Comparison of ENCODE assay signal across 7 cellular contexts in the genomic region with DNA sequence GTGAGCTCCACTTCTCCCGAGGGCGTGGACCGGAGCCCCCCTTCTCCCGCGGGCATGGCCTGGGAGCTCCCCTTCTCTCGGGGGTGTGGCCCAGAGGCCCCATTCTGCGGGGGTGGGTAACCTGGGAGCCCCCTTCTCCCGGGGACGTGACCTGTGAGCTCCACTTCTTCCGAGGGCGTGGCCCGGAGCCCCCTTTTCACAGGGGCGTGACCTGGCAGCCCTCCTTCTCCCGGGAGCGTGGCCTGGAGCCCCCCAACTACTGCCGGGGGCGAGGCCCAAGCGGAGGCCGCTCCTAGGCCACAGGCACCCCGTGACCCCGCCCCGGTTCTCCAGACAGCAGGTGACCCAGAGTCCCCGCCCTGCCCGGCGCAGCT. TPM values are rescaled to one million over a fixed set of nuclear protein-coding genes. Genes with fewer than 3 reads are reported as not detected.
DNase-seq lines count a peak whose midpoint lies in the region; ATAC-seq and TF ChIP-seq lines count a peak whose summit lies in the region.

No MANE protein-coding gene starts in this region.

- ATAC-seq in GM18517 (IDR thresholded peaks at IDR 0.05; ENCODE audit: unreplicated experiment), result peak; percentile 24
- peak; percentile 5 for ATAC-seq in HG02885 (IDR thresholded peaks at IDR 0.05; ENCODE audit: poor library complexity, unreplicated experiment)
- ATAC-seq in WTC11, result no peak
- no peak for ATAC-seq in gastroesophageal sphincter
- no peak for ATAC-seq in HG03108 (IDR thresholded peaks at IDR 0.05; ENCODE audit: unreplicated experiment)

- H4K20me1 ChIP-seq in smooth muscle cell (ENCODE audit: low read depth), result peaks cover 39% of the 10 kb centered on the region

- TF ChIP-seq CTCF in WTC11 (IDR thresholded peaks at IDR 0.05) (no peak), gastroesophageal sphincter (IDR thresholded peaks at IDR 0.05) (no peak), smooth muscle cell (IDR thresholded peaks at IDR 0.05; ENCODE audit: borderline replicate concordance, insufficient read depth, poor library complexity, severe bottlenecking) (peak; percentile 16)

- H3K4me3 Mint-ChIP-seq in WTC11, result peak overlapping the region; percentile 92

- CTCF ChIA-PET in WTC11 (lab: Charles Lee), result interaction anchor here (0.8 to 1.6 kb wide), 11 partner anchors 9 to 1947 kb away, joined by 3 to 19 read pairs (median 8); a partner anchor contains a TSS

- H3K4me1 ChIP-seq in gastroesophageal sphincter (peaks cover 0 to 32% (median 12%) of the 10 kb centered on the region in 3 donors), smooth muscle cell (ENCODE audit: low read depth) (peaks cover 6% of the 10 kb centered on the region)

- H3K27me3 ChIP-seq in gastroesophageal sphincter, result no peaks in the 10 kb centered on the region
- no peaks in the 10 kb centered on the region for H3K27me3 ChIP-seq in smooth muscle cell (ENCODE audit: low read depth)

- no CpG with 5 or more reads among the region's 25 CpGs for WGBS in gastroesophageal sphincter (ENCODE audit: low coverage in 1 of 2), 2 donors
- WGBS in smooth muscle cell (ENCODE audit: low lambda C conversion rate), result under 1% methylated on average over 22 of the region's 25 CpGs

- peak overlapping the region; percentile 90 for H3K4me2 ChIP-seq in smooth muscle cell

- peak; percentile 57 for DNase-seq in WTC11 (ENCODE audit: low spot score)
- DNase-seq in smooth muscle cell (lab: John Stamatoyannopoulos, UW; ENCODE audit: unreplicated experiment), result no peak
- no peak for DNase-seq in SIG-M5 (lab: John Stamatoyannopoulos, UW)

- peaks cover 16% of the 10 kb centered on the region for H3K9me3 Mint-ChIP-seq in WTC11

- H2AFZ ChIP-seq in smooth muscle cell (ENCODE audit: low read depth), result peak overlapping the region; percentile 93

- peaks cover 51% of the 10 kb centered on the region for H3K79me2 ChIP-seq in smooth muscle cell (ENCODE audit: low read depth)

- POLR2A ChIA-PET in WTC11 (lab: Charles Lee), result interaction anchor here (1.2 to 2.0 kb wide), 3 partner anchors 42 to 124 kb away, joined by 3 to 10 read pairs (median 7); a partner anchor contains a TSS

- peaks cover 16% of the 10 kb centered on the region for H3K36me3 Mint-ChIP-seq in WTC11

- H3K4me1 Mint-ChIP-seq in WTC11, result peaks cover 23% of the 10 kb centered on the region

- H3K36me3 ChIP-seq in gastroesophageal sphincter (no peaks in the 10 kb centered on the region), smooth muscle cell (ENCODE audit: low read depth) (no peaks in the 10 kb centered on the region)

- H3F3A ChIP-seq in smooth muscle cell (ENCODE audit: low read depth), result no peaks in the 10 kb centered on the region

- H3K27ac ChIP-seq in gastroesophageal sphincter (peak overlapping the region; percentile 79 to 99 (median 98)), smooth muscle cell (ENCODE audit: low read depth) (peak overlapping the region; percentile 74)

- TF ChIP-seq EP300 in gastroesophageal sphincter (IDR thresholded peaks at IDR 0.05), result no peak

- no peaks in the 10 kb centered on the region for H3K27me3 Mint-ChIP-seq in WTC11 (ENCODE audit: low read depth)

- peaks cover 0 to 15% (median 0%) of the 10 kb centered on the region in 3 donors for H3K9me3 ChIP-seq in gastroesophageal sphincter
- no peaks in the 10 kb centered on the region for H3K9me3 ChIP-seq in smooth muscle cell (replicated peaks; ENCODE audit: low read depth)

- TF ChIP-seq POLR2A in gastroesophageal sphincter (IDR thresholded peaks at IDR 0.05), result no peak

- H3K27ac Mint-ChIP-seq in WTC11, result peak overlapping the region; percentile 98

- peak overlapping the region; percentile 72 to 86 for H3K4me3 ChIP-seq in gastroesophageal sphincter
- peak overlapping the region; percentile 80 for H3K4me3 ChIP-seq in smooth muscle cell

- peak overlapping the region; percentile 92 for H3K9ac ChIP-seq in smooth muscle cell (ENCODE audit: low read depth)

TF ChIP-seq in WTC11, 78 proteins besides CTCF, POLR2A, EP300 and RAD21:
- TF ChIP-seq ETV6 (CRISPR knock-in tag; IDR thresholded peaks at IDR 0.05) (0 out of 2 replicates have a peak, but pooled peaks have one; percentile 33), ZBTB21 (CRISPR knock-in tag; IDR thresholded peaks at IDR 0.05; ENCODE audit: borderline replicate concordance) (no peak)
- TF ChIP-seq, protein P1, sequence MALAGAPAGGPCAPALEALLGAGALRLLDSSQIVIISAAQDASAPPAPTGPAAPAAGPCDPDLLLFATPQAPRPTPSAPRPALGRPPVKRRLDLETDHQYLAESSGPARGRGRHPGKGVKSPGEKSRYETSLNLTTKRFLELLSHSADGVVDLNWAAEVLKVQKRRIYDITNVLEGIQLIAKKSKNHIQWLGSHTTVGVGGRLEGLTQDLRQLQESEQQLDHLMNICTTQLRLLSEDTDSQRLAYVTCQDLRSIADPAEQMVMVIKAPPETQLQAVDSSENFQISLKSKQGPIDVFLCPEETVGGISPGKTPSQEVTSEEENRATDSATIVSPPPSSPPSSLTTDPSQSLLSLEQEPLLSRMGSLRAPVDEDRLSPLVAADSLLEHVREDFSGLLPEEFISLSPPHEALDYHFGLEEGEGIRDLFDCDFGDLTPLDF (CRISPR knock-in tag; IDR thresholded peaks at IDR 0.05), result 0 out of 2 replicates have a peak, but pooled peaks have one; percentile 59

RNA-seq across cellular contexts. Expression of a gene that starts 0.3 kb away (rescaled TPM):
- 24.2 to 25.2 TPM (median 25.1 TPM) in 3 replicates for total RNA-seq in WTC11 (2021)
- 10 to 100 TPM; 16.4 to 35.3 (median 26.7) TPM for total RNA-seq in gastroesophageal sphincter
- total RNA-seq in smooth muscle cell, result 26.0 and 34.6 TPM in 2 replicates
- 29.3 and 32.5 TPM in 2 replicates for polyA plus RNA-seq in smooth muscle cell

RNA-seq across cellular contexts. Expression of a gene that starts 42.5 kb away (rescaled TPM):
- 8.5 to 9.2 TPM (median 8.7 TPM) in 3 replicates for total RNA-seq in WTC11 (2021)
- 10 to 100 TPM in 1 of 4 donors, 1 to 10 TPM in 3; 1.9 to 14.6 (median 7.7) TPM for total RNA-seq in gastroesophageal sphincter
- total RNA-seq in smooth muscle cell, result 3.3 and 15.6 TPM in 2 replicates
- polyA plus RNA-seq in smooth muscle cell, result 4.5 and 5.7 TPM in 2 replicates

RNA-seq across cellular contexts. Expression of a gene that starts 42.8 kb away (rescaled TPM):
- total RNA-seq in WTC11 (2021), result 38.0 to 38.8 TPM (median 38.2 TPM) in 3 replicates
- 10 to 100 TPM; 29.3 to 78.2 (median 41.8) TPM for total RNA-seq in gastroesophageal sphincter
- total RNA-seq in smooth muscle cell, result 12.6 and 16.8 TPM in 2 replicates
- polyA plus RNA-seq in smooth muscle cell, result 25.4 and 30.9 TPM in 2 replicates

Comparison
In these comparisons a context has a peak if more than half of its experiments do, and no peak if none do; other contexts are left out.
1. ATAC-seq: peak in GM18517 (single experiment) and HG02885 (single experiment); none in WTC11 (single experiment), gastroesophageal sphincter (single experiment) and HG03108 (single experiment).